In the genomic region with DNA sequence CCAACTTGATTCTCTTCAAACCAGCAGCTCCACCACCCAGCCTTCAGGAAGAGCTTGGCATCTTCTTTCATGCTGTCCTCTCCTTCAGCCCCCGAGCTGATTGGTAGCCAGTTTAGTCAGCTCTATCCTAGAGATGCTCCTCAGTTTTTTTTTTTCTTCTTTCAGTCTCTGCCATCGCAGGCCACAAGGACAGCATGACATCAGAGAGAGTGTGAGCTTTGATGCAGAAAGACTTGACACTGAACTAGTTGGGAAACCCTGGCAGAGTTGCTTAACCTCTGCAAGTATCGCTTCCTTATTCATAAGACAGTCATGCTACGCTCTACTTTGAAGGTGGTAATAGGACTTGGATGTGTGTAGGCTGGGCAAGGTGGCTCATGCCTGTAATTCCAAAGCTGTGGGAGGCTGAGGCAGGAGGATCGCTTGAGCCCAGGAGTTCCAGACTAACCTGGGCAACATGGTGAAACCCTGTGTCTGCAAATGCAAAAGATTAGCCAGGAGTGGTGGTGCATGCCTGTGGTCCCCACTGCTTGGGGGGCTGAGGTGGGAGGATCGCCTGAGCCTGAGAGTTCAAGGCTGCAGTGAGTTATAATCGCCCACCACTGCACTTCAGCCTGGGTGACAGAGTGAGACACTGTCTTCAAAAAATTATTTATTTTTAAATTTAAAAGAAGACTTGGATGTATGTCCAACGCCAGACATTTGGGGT, we compare ENCODE assay signal across 7 cellular contexts.
DNase-seq lines count a peak whose midpoint lies in the region; ATAC-seq and TF ChIP-seq lines count a peak whose summit lies in the region.

No MANE protein-coding gene starts in this region.

- no peaks in the 10 kb centered on the region for H3K36me3 Mint-ChIP-seq in stimulated activated memory B cell treated with anti-CD40 and anti-IgM and Interleukin-4, amounts not matched to agents 10 μg/mL and 1 μg/mL and 100 μg/mL, for 72 hours

- H3K27ac Mint-ChIP-seq in stimulated activated memory B cell treated with anti-CD40 and anti-IgM and Interleukin-4, amounts not matched to agents 10 μg/mL and 1 μg/mL and 100 μg/mL, for 72 hours = peak overlapping the region; percentile 41

- peaks cover 17% of the 10 kb centered on the region for H3K27me3 Mint-ChIP-seq in stimulated activated memory B cell treated with anti-CD40 and anti-IgM and Interleukin-4, amounts not matched to agents 10 μg/mL and 1 μg/mL and 100 μg/mL, for 72 hours

- ATAC-seq in HG02970 (IDR thresholded peaks at IDR 0.05; ENCODE audit: low FRiP score, unreplicated experiment) = peak; percentile 45
- ATAC-seq in stimulated activated memory B cell treated with anti-CD40 and anti-IgM and Interleukin-4, amounts not matched to agents 10 μg/mL and 1 μg/mL and 100 μg/mL, for 72 hours = peak; percentile 95

- no peak overlapping the region for H3K4me3 Mint-ChIP-seq in stimulated activated memory B cell treated with anti-CD40 and anti-IgM and Interleukin-4, amounts not matched to agents 10 μg/mL and 1 μg/mL and 100 μg/mL, for 72 hours

- no peak for TF ChIP-seq POLR2A in erythroblast (IDR thresholded peaks at IDR 0.05; ENCODE audit: low read length)

- DNase-seq in GM19240 (ENCODE audit: insufficient read length, low spot score) (peak; percentile 24), erythroblast (lab: John Stamatoyannopoulos, UW) (no peak), HuH-7 (ENCODE audit: low spot score) (no peak)
- DNase-seq in activated CD4-positive, CD25-positive, alpha-beta regulatory T cell treated with anti-CD3 and anti-CD28 coated beads, Interleukin-2, amount 50 U/mL, for 72 hours = peak; percentile 13
- DNase-seq in activated CD4-positive, alpha-beta T cell treated with anti-CD3 and anti-CD28 coated beads for 4 hours = no peak

- H3K4me1 Mint-ChIP-seq in stimulated activated memory B cell treated with anti-CD40 and anti-IgM and Interleukin-4, amounts not matched to agents 10 μg/mL and 1 μg/mL and 100 μg/mL, for 72 hours = peaks cover 45% of the 10 kb centered on the region

- no peaks in the 10 kb centered on the region for H3K9me3 Mint-ChIP-seq in stimulated activated memory B cell treated with anti-CD40 and anti-IgM and Interleukin-4, amounts not matched to agents 10 μg/mL and 1 μg/mL and 100 μg/mL, for 72 hours

Comparison
In these comparisons a context has a peak if more than half of its experiments do, and no peak if none do; other contexts are left out.
1. DNase-seq: peak in GM19240 (single experiment) and activated CD4-positive, CD25-positive, alpha-beta regulatory T cell treated with anti-CD3 and anti-CD28 coated beads, Interleukin-2, amount 50 U/mL, for 72 hours (single experiment); none in erythroblast (0 of 2), activated CD4-positive, alpha-beta T cell treated with anti-CD3 and anti-CD28 coated beads for 4 hours (0 of 2) and HuH-7 (single experiment).